Comparison of ENCODE assay signal across 10 cellular contexts in the genomic region with DNA sequence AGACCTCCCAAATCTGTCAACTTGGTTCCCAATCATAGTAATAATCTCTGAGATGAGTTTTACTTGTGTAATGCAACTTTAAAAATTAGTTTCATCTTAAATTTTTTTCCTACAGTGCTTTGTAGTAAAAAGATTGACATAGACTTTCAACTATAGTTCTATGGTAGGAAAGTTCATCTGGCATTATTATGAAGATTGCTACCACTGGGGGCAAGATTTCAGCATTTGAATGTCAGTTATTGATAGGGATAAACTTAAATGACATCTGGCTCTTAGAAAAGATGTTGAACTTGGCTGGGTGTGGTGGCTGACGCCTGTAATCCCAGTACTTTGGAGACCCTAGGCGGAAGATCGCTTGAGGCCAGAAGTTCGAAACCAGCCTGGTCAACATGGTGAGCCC. TPM values are rescaled to one million over a fixed set of nuclear protein-coding genes. Genes with fewer than 3 reads are reported as not detected.
A peak's percentile ranks its signal among the peaks of the same experiment; 100 is the strongest.
DNase-seq lines count a peak whose midpoint lies in the region; ATAC-seq, FAIRE-seq and TF ChIP-seq lines count a peak whose summit lies in the region.
"Had no signal": no experiment of that assay in that cellular context is flagged by ENCODE, and none has a peak within 500 bp of the region (broad histone marks: within the 10 kb centered on the region; RNA-seq: fewer than 3 reads in every experiment).

No MANE protein-coding gene starts in this region.

- H3K79me2 ChIP-seq in Loucy (ENCODE audit: insufficient read depth, low read length) = peaks cover 41% of the 10 kb centered on the region

- H3K9ac ChIP-seq in Loucy (ENCODE audit: low read depth, low read length, poor library complexity, severe bottlenecking) = no peak overlapping the region

- H3K4me1 Mint-ChIP-seq in activated CD4-positive, alpha-beta T cell treated with anti-CD3 and anti-CD28 coated beads for 36 hours = peaks cover 30% of the 10 kb centered on the region
- peaks cover 27% of the 10 kb centered on the region for H3K4me1 Mint-ChIP-seq in activated naive CD8-positive, alpha-beta T cell treated with anti-CD3 and anti-CD28 coated beads for 36 hours
- peaks cover 24% of the 10 kb centered on the region for H3K4me1 Mint-ChIP-seq in nephron progenitor cell

- H3K4me2 ChIP-seq in Loucy (ENCODE audit: low read depth, low read length, poor library complexity, severe bottlenecking) = no peak overlapping the region

- no peak overlapping the region for H2AFZ ChIP-seq in Loucy (ENCODE audit: low read length)

- H3K27me3 ChIP-seq in Loucy (ENCODE audit: insufficient read depth, low read length, poor library complexity, severe bottlenecking) = no peaks in the 10 kb centered on the region
- H3K27me3 ChIP-seq: cardiac muscle cell had no signal

- CTCF ChIA-PET in activated CD4-positive, alpha-beta T cell treated with anti-CD3 and anti-CD28 coated beads for 36 hours (lab: Charles Lee) = interaction anchor here (1.1 to 1.5 kb wide), 2 partner anchors 14 to 145 kb away, joined by 4 to 5 read pairs; no protein-coding TSS in a partner anchor

- FAIRE-seq in RCC 7860 (lab: Jason Lieb, UNC) = no peak

- no peaks in the 10 kb centered on the region for H3F3A ChIP-seq in Loucy (ENCODE audit: low read depth)

- H3K27ac Mint-ChIP-seq in activated CD4-positive, alpha-beta T cell treated with anti-CD3 and anti-CD28 coated beads for 36 hours = peak overlapping the region; percentile 100
- H3K27ac Mint-ChIP-seq in activated naive CD8-positive, alpha-beta T cell treated with anti-CD3 and anti-CD28 coated beads for 36 hours = peak overlapping the region; percentile 100
- peak overlapping the region; percentile 89 for H3K27ac Mint-ChIP-seq in nephron progenitor cell

- H3K9me2 ChIP-seq in Loucy (replicated peaks; ENCODE audit: low read depth, low read length) = no peaks in the 10 kb centered on the region

- H4K20me1 ChIP-seq in Loucy (ENCODE audit: insufficient read depth, low read length, poor library complexity, severe bottlenecking) = peaks cover 35% of the 10 kb centered on the region

- TF ChIP-seq CTCF in Loucy (conservative IDR thresholded peaks at IDR 0.05; ENCODE audit: low read length) (peak; percentile 46), nephron progenitor cell (IDR thresholded peaks at IDR 0.05) (no peak)

- POLR2A ChIA-PET in activated CD4-positive, alpha-beta T cell treated with anti-CD3 and anti-CD28 coated beads for 36 hours (lab: Charles Lee) = no interaction called here

- H3K9me3 ChIP-seq in Loucy (ENCODE audit: insufficient read depth, low read depth, low read length) = no peaks in the 10 kb centered on the region

- no peaks in the 10 kb centered on the region for H3K9me3 Mint-ChIP-seq in activated CD4-positive, alpha-beta T cell treated with anti-CD3 and anti-CD28 coated beads for 36 hours (ENCODE audit: low read depth)
- no peaks in the 10 kb centered on the region for H3K9me3 Mint-ChIP-seq in activated naive CD8-positive, alpha-beta T cell treated with anti-CD3 and anti-CD28 coated beads for 36 hours
- H3K9me3 Mint-ChIP-seq in nephron progenitor cell = peaks cover 21% of the 10 kb centered on the region

- H3K4me1 ChIP-seq in Loucy (ENCODE audit: insufficient read depth, low read length, poor library complexity, severe bottlenecking) = peaks cover 23% of the 10 kb centered on the region

- no peaks in the 10 kb centered on the region for H3K27me3 Mint-ChIP-seq in activated CD4-positive, alpha-beta T cell treated with anti-CD3 and anti-CD28 coated beads for 36 hours
- H3K27me3 Mint-ChIP-seq in activated naive CD8-positive, alpha-beta T cell treated with anti-CD3 and anti-CD28 coated beads for 36 hours = no peaks in the 10 kb centered on the region
- peaks cover 3% of the 10 kb centered on the region for H3K27me3 Mint-ChIP-seq in nephron progenitor cell (ENCODE audit: low read depth, poor library complexity)

- no peak overlapping the region for H3K4me3 ChIP-seq in Loucy (ENCODE audit: low read length, poor library complexity, severe bottlenecking)
- H3K4me3 ChIP-seq: cardiac muscle cell had no signal

- ATAC-seq in activated CD4-positive, alpha-beta T cell treated with anti-CD3 and anti-CD28 coated beads for 36 hours = no peak

- peak overlapping the region; percentile 96 for H3K4me3 Mint-ChIP-seq in activated CD4-positive, alpha-beta T cell treated with anti-CD3 and anti-CD28 coated beads for 36 hours
- H3K4me3 Mint-ChIP-seq in activated naive CD8-positive, alpha-beta T cell treated with anti-CD3 and anti-CD28 coated beads for 36 hours = peak overlapping the region; percentile 58
- H3K4me3 Mint-ChIP-seq in nephron progenitor cell = peak overlapping the region; percentile 70

- intact Hi-C loops in activated CD4-positive, alpha-beta T cell treated with anti-CD3 and anti-CD28 coated beads for 36 hours (cut with DNase I, micrococcal nuclease) = loop anchor here (5.0 to 10.0 kb wide), 8 partner anchors 61 to 1592 kb away; partner anchors contain the start of genes NUP42 (in 2 of the 2), CYCS (in 1 of the 2), IGF2BP3 (in 1 of the 2) and KLHL7 (in 1 of the 2)

- no peak for DNase-seq in activated CD4-positive, alpha-beta T cell treated with anti-CD3 and anti-CD28 coated beads for 36 hours
- DNase-seq in activated CD4-positive, alpha-beta T cell treated with anti-CD3 and anti-CD28 coated beads, Interleukin-2, amount 50 U/mL, for 1 hour = no peak
- no peak for DNase-seq in activated naive CD8-positive, alpha-beta T cell treated with anti-CD3 and anti-CD28 coated beads for 36 hours
- no peak for DNase-seq in nephron progenitor cell
- DNase-seq in putamen (ENCODE audit: low spot score) = no peak
- DNase-seq in RCC 7860 (ENCODE audit: low spot score) = no peak
- no peak for DNase-seq in NCI-H774 (lab: John Stamatoyannopoulos, UW)
- DNase-seq: NCI-H510A had no signal

- peaks cover 32% of the 10 kb centered on the region for H3K36me3 Mint-ChIP-seq in activated CD4-positive, alpha-beta T cell treated with anti-CD3 and anti-CD28 coated beads for 36 hours (ENCODE audit: low read depth)
- H3K36me3 Mint-ChIP-seq in activated naive CD8-positive, alpha-beta T cell treated with anti-CD3 and anti-CD28 coated beads for 36 hours = peaks cover 20% of the 10 kb centered on the region
- H3K36me3 Mint-ChIP-seq in nephron progenitor cell (ENCODE audit: low read depth) = peaks cover 25% of the 10 kb centered on the region

- no peaks in the 10 kb centered on the region; the same call in 1 of the 2 replicates for H3K36me3 ChIP-seq in Loucy (ENCODE audit: insufficient read depth, low read length)
- H3K36me3 ChIP-seq: cardiac muscle cell had no signal

RNA-seq across cellular contexts. Expression of gene TRA2A, which starts 1.4 kb away (rescaled TPM):
- 100 to 1,000 TPM in 1 of 2 experiments, 10 to 100 TPM in 1; 86.8 to 143 TPM for total RNA-seq in activated CD4-positive, alpha-beta T cell treated with anti-CD3 and anti-CD28 coated beads for 36 hours
- 100 to 1,000 TPM; 102 to 104 TPM for total RNA-seq in activated naive CD8-positive, alpha-beta T cell treated with anti-CD3 and anti-CD28 coated beads for 36 hours
